Comparison of ENCODE assay signal across 18 cellular contexts in the genomic region with DNA sequence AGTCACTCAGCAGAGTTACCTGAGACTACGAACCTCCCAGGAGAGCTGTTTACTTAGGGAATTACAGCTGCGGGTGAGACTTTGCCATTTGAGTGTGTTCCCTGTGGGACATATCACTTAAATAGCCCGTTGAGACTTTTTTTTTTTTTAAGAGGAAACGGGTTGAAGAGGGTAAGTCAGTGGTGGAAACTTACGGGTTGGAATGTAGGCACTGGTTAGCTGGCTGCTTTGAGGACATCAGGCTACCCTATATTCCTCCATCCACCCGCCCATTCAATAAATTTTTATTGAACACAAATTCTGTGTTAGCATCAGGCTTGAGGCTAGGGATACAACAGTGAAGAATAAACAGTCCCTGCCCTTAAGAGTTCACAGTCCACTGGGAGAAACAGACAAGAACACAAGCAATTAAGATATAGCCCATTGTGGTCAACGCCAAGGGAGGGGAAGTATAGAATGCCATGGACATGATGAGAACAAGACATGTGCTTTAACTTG.
DNase-seq lines count a peak whose midpoint lies in the region; ATAC-seq, FAIRE-seq and TF ChIP-seq lines count a peak whose summit lies in the region.
"Had no signal": no experiment of that assay in that cellular context is flagged by ENCODE, and none has a peak within 500 bp of the region (broad histone marks: within the 10 kb centered on the region; RNA-seq: fewer than 3 reads in every experiment).

No MANE protein-coding gene starts in this region.

- H3K4me3 ChIP-seq in cardiac fibroblast (replicated peaks in 1 of 2; ENCODE audit: low read depth in 2 of 2, low read length in 2 of 2) (no peak overlapping the region), mucosa of descending colon (no peak overlapping the region), uterus (no peak overlapping the region)
- H3K4me3 ChIP-seq: breast epithelium, gastroesophageal sphincter had no signal

- no peaks in the 10 kb centered on the region for H3K27me3 ChIP-seq in uterus
- H3K27me3 ChIP-seq: breast epithelium, gastroesophageal sphincter had no signal

- DNase-seq in DMS153 treated with DMSO at 0.1 percent for 48 hours (lab: John Stamatoyannopoulos, UW; ENCODE audit: unreplicated experiment) (peak; percentile 51), NCI-H2107 (lab: John Stamatoyannopoulos, UW) (peak; percentile 50), cardiac fibroblast (ENCODE audit: low read depth in 2 of 2) (peak; percentile 15 to 18), mucosa of descending colon (peak in 1 of 3 donors; percentile 71), frontal cortex (ENCODE audit: low spot score in 2 of 2) (no peak), AG20443 (ENCODE audit: low spot score) (no peak), uterus (no peak)
- DNase-seq in stimulated activated effector memory CD8-positive, alpha-beta T cell treated with anti-CD3 and anti-CD28 coated beads, Interleukin-12 subunit alpha, Interleukin-12 subunit beta, amount 100 ng/mL, for 72 hours (ENCODE audit: low spot score in 2 of 2): no peak
- DNase-seq: activated CD4-positive, alpha-beta T cell treated with anti-CD3 and anti-CD28 coated beads for 48 hours; activated naive CD4-positive, alpha-beta T cell treated with anti-CD3 and anti-CD28 coated beads, Interleukin-2, amount 50 U/mL, for 16 hours; effector memory CD4-positive, alpha-beta T cell; EL; immature natural killer cell; NCI-H1105; stimulated activated naive CD4-positive, alpha-beta T cell; T-helper 9 cell had no signal

- H3K4me1 Mint-ChIP-seq in stimulated activated effector memory CD8-positive, alpha-beta T cell treated with anti-CD3 and anti-CD28 coated beads, Interleukin-12 subunit alpha, Interleukin-12 subunit beta, amount 100 ng/mL, for 72 hours: peaks cover 16% of the 10 kb centered on the region

- H3K4me1 ChIP-seq in mucosa of descending colon (ENCODE audit: low read depth) (peaks cover 23% of the 10 kb centered on the region), uterus (no peaks in the 10 kb centered on the region)
- H3K4me1 ChIP-seq: breast epithelium had no signal

- H3K27ac ChIP-seq in uterus: no peak overlapping the region
- H3K27ac ChIP-seq: breast epithelium, gastroesophageal sphincter had no signal

- H3K9me3 Mint-ChIP-seq in stimulated activated effector memory CD8-positive, alpha-beta T cell treated with anti-CD3 and anti-CD28 coated beads, Interleukin-12 subunit alpha, Interleukin-12 subunit beta, amount 100 ng/mL, for 72 hours: no peaks in the 10 kb centered on the region
- H3K9me3 Mint-ChIP-seq: immature natural killer cell had no signal

- TF ChIP-seq POLR2A in uterus (IDR thresholded peaks at IDR 0.05): no peak

- H3K9me3 ChIP-seq in mucosa of descending colon (no peaks in the 10 kb centered on the region), uterus (no peaks in the 10 kb centered on the region)
- H3K9me3 ChIP-seq: breast epithelium, gastroesophageal sphincter had no signal

- no peak for TF ChIP-seq CTCF in cardiac fibroblast (IDR thresholded peaks at IDR 0.05; ENCODE audit: low read depth, low read length)
- TF ChIP-seq CTCF in mucosa of descending colon (IDR thresholded peaks at IDR 0.05): no peak
- no peak for TF ChIP-seq CTCF in uterus (IDR thresholded peaks at IDR 0.05)

- FAIRE-seq in frontal cortex (lab: Jason Lieb, UNC): no peak

- peak; percentile 89 for ATAC-seq in mucosa of descending colon
- ATAC-seq in stimulated activated effector memory CD8-positive, alpha-beta T cell treated with anti-CD3 and anti-CD28 coated beads, Interleukin-12 subunit alpha, Interleukin-12 subunit beta, amount 100 ng/mL, for 72 hours: no peak
- ATAC-seq: gastroesophageal sphincter had no signal

- intact Hi-C loops in mucosa of descending colon (cut with DNase I, micrococcal nuclease): loop anchor here in 1 of 2 donors (10.0 kb wide), 1 partner anchor 103 kb away; no protein-coding TSS in a partner anchor
- intact Hi-C loops in uterus (cut with DNase I; ENCODE audit: low total_unique reads): no loop called here

- no peaks in the 10 kb centered on the region for H3K36me3 Mint-ChIP-seq in stimulated activated effector memory CD8-positive, alpha-beta T cell treated with anti-CD3 and anti-CD28 coated beads, Interleukin-12 subunit alpha, Interleukin-12 subunit beta, amount 100 ng/mL, for 72 hours
- H3K36me3 Mint-ChIP-seq: immature natural killer cell had no signal

- H3K27ac Mint-ChIP-seq in stimulated activated effector memory CD8-positive, alpha-beta T cell treated with anti-CD3 and anti-CD28 coated beads, Interleukin-12 subunit alpha, Interleukin-12 subunit beta, amount 100 ng/mL, for 72 hours: no peak overlapping the region
- H3K27ac Mint-ChIP-seq: immature natural killer cell had no signal

- H3K4me3 Mint-ChIP-seq in stimulated activated effector memory CD8-positive, alpha-beta T cell treated with anti-CD3 and anti-CD28 coated beads, Interleukin-12 subunit alpha, Interleukin-12 subunit beta, amount 100 ng/mL, for 72 hours: no peak overlapping the region
- H3K4me3 Mint-ChIP-seq: immature natural killer cell had no signal

- H3K36me3 ChIP-seq in mucosa of descending colon (ENCODE audit: low read depth) (no peaks in the 10 kb centered on the region), uterus (no peaks in the 10 kb centered on the region)
- H3K36me3 ChIP-seq: breast epithelium, gastroesophageal sphincter had no signal

Comparison
In these comparisons a context has a peak if more than half of its experiments do, and no peak if none do; other contexts are left out.
1. DNase-seq: peak in DMS153 treated with DMSO at 0.1 percent for 48 hours (single experiment), NCI-H2107 (single experiment) and cardiac fibroblast (2 of 2); none in frontal cortex (0 of 2), AG20443 (single experiment), stimulated activated effector memory CD8-positive, alpha-beta T cell treated with anti-CD3 and anti-CD28 coated beads, Interleukin-12 subunit alpha, Interleukin-12 subunit beta, amount 100 ng/mL, for 72 hours (0 of 2) and uterus (0 of 2).